Comparison of ENCODE assay signal across 17 cellular contexts in the genomic region with DNA sequence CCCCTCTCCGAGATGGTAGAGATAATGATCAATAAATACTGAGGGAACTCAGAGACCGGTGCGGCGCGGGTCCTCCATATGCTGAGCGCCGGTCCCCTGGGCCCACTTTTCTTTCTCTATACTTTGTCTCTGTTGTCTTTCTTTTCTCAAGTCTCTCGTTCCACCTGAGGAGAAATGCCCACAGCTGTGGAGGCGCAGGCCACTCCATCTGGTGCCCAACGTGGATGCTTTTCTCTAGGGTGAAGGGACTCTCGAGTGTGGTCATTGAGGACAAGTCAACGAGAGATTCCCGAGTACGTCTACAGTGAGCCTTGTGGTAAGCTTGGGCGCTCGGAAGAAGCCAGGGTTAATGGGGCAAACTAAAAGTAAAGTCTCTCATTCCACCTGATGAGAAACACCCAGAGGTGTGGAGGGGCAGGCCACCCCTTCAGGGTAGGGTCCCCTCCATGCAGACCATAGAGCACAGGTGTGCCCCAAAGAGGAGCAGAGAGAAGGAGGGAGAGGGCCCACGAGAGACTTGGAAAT. TPM values are rescaled to one million over a fixed set of nuclear protein-coding genes. Genes with fewer than 3 reads are reported as not detected.
DNase-seq lines count a peak whose midpoint lies in the region; ATAC-seq and TF ChIP-seq lines count a peak whose summit lies in the region.
"Had no signal": no experiment of that assay in that cellular context is flagged by ENCODE, and none has a peak within 500 bp of the region (broad histone marks: within the 10 kb centered on the region; RNA-seq: fewer than 3 reads in every experiment).

No MANE protein-coding gene starts in this region.

- no peak overlapping the region for H3K4me2 ChIP-seq in DND-41 (ENCODE audit: insufficient read depth, low read length)
- H3K4me2 ChIP-seq in OCI-LY1 (ENCODE audit: low read length) = peak overlapping the region; percentile 63

- H2AFZ ChIP-seq in DND-41 (ENCODE audit: low read depth, low read length) (no peak overlapping the region), OCI-LY1 (ENCODE audit: low read length) (no peak overlapping the region)

- H3K9ac ChIP-seq in DND-41 (ENCODE audit: low read depth, low read length) (no peak overlapping the region; the same call in 1 of the 2 replicates), OCI-LY1 (ENCODE audit: low read length) (peak overlapping the region; percentile 12; the same call in 1 of the 2 replicates), iPS-20b (ENCODE audit: low read depth, low read length) (peak overlapping the region; percentile 73)

- no peaks in the 10 kb centered on the region for H3K9me3 ChIP-seq in DND-41 (ENCODE audit: insufficient read depth, low read length, severe bottlenecking)
- no peaks in the 10 kb centered on the region for H3K9me3 ChIP-seq in OCI-LY1 (ENCODE audit: low read length)
- H3K9me3 ChIP-seq in iPS-20b (ENCODE audit: insufficient read depth, low read depth, low read length) = no peaks in the 10 kb centered on the region
- H3K9me3 ChIP-seq: Peyer's patch had no signal

- peak overlapping the region; percentile 30 for H3K27ac ChIP-seq in DND-41 (ENCODE audit: low read length)
- peak overlapping the region; percentile 83 for H3K27ac ChIP-seq in OCI-LY1 (ENCODE audit: low read depth, low read length, poor library complexity, severe bottlenecking)
- no peak overlapping the region for H3K27ac ChIP-seq in iPS-20b (ENCODE audit: low read length)
- H3K27ac ChIP-seq: HL-60 had no signal

- H3K9me2 ChIP-seq in OCI-LY1 (ENCODE audit: low read depth, low read length) = no peaks in the 10 kb centered on the region

- no peak for TF ChIP-seq CTCF in DND-41 (IDR thresholded peaks at IDR 0.05; ENCODE audit: borderline replicate concordance, extremely low read depth, low read length, poor library complexity, severe bottlenecking)
- TF ChIP-seq CTCF in OCI-LY1 (IDR thresholded peaks at IDR 0.05; ENCODE audit: low read length) = no peak

- no peak for DNase-seq in DND-41
- peak; percentile 61 for DNase-seq in posterior vena cava (ENCODE audit: low spot score)
- no peak for DNase-seq in cerebellar nuclear complex (lab: John Stamatoyannopoulos, UW)
- DNase-seq in stimulated activated CD4-positive, alpha-beta T cell treated with anti-CD3 and anti-CD28 coated beads, Interleukin-1b, Interleukin-23, amount 100 ng/mL, for 48 hours = no peak
- DNase-seq in AG20443 (ENCODE audit: low spot score) = no peak
- DNase-seq: activated B cell treated with CpG ODN at 0.5 μM for 24 hours; effector CD8-positive, alpha-beta T cell; NCI-H187 treated with DMSO at 0.1 percent for 48 hours; SW 1271 had no signal

- H3K27me3 ChIP-seq in DND-41 (ENCODE audit: insufficient read depth, low read length, poor library complexity) = no peaks in the 10 kb centered on the region
- no peaks in the 10 kb centered on the region for H3K27me3 ChIP-seq in OCI-LY1 (ENCODE audit: insufficient read depth, low read length)
- peaks cover 24% of the 10 kb centered on the region; the same call in 1 of the 2 replicates for H3K27me3 ChIP-seq in iPS-20b (ENCODE audit: insufficient read depth, low read length)
- H3K27me3 ChIP-seq: Peyer's patch had no signal

- H3F3A ChIP-seq in OCI-LY1 (ENCODE audit: insufficient read depth, low read length) = no peaks in the 10 kb centered on the region; the same call in 1 of the 2 replicates

- H3K36me3 ChIP-seq in DND-41 (ENCODE audit: insufficient read depth, low read length) (no peaks in the 10 kb centered on the region), OCI-LY1 (ENCODE audit: insufficient read depth, low read length) (no peaks in the 10 kb centered on the region), iPS-20b (ENCODE audit: insufficient read depth, low read depth, low read length) (no peaks in the 10 kb centered on the region; the same call in 1 of the 2 replicates)
- H3K36me3 ChIP-seq: Peyer's patch had no signal

- H3K4me3 ChIP-seq in DND-41 (ENCODE audit: low read depth in 1 of 2, low read length in 2 of 2) = no peak overlapping the region
- H3K4me3 ChIP-seq in OCI-LY1 (ENCODE audit: low read depth, low read length, poor library complexity, severe bottlenecking) = no peak overlapping the region
- H3K4me3 ChIP-seq in iPS-20b (ENCODE audit: low read length) = peak overlapping the region; percentile 57
- H3K4me3 ChIP-seq: Peyer's patch had no signal

- no peak for ATAC-seq in DND-41 (ENCODE audit: insufficient read depth, low read depth)
- no peak for ATAC-seq in GM19328 (IDR thresholded peaks at IDR 0.05; ENCODE audit: unreplicated experiment)
- ATAC-seq: activated naive CD4-positive, alpha-beta T cell treated with anti-CD3 and anti-CD28 coated beads, Interleukin-2, amount 50 U/mL, for 72 hours had no signal

- H3K4me1 ChIP-seq in DND-41 (ENCODE audit: insufficient read depth, low read length) (peaks cover 69% of the 10 kb centered on the region), OCI-LY1 (ENCODE audit: insufficient read depth, low read length, severe bottlenecking) (peaks cover 55% of the 10 kb centered on the region), iPS-20b (ENCODE audit: insufficient read depth, low read length) (peaks cover 44% of the 10 kb centered on the region)

- intact Hi-C loops in posterior vena cava (cut with DNase I) = no loop called here

- no peaks in the 10 kb centered on the region for H3K79me2 ChIP-seq in DND-41 (ENCODE audit: insufficient read depth, low read length)
- H3K79me2 ChIP-seq in OCI-LY1 (ENCODE audit: insufficient read depth, low read length) = no peaks in the 10 kb centered on the region

- no peaks in the 10 kb centered on the region for H4K20me1 ChIP-seq in DND-41 (ENCODE audit: insufficient read depth, low read length)
- H4K20me1 ChIP-seq in OCI-LY1 (ENCODE audit: insufficient read depth, low read length) = no peaks in the 10 kb centered on the region

RNA-seq across cellular contexts. Expression of a gene that starts 43.2 kb away (rescaled TPM):
- total RNA-seq in posterior vena cava = not detected
- total RNA-seq: activated B cell treated with CpG ODN at 0.5 μM for 24 hours; activated naive CD4-positive, alpha-beta T cell treated with anti-CD3 and anti-CD28 coated beads, Interleukin-2, amount 50 U/mL, for 72 hours; bronchial epithelial cell; osteoblast; Peyer's patch had no signal
